In the genomic region with DNA sequence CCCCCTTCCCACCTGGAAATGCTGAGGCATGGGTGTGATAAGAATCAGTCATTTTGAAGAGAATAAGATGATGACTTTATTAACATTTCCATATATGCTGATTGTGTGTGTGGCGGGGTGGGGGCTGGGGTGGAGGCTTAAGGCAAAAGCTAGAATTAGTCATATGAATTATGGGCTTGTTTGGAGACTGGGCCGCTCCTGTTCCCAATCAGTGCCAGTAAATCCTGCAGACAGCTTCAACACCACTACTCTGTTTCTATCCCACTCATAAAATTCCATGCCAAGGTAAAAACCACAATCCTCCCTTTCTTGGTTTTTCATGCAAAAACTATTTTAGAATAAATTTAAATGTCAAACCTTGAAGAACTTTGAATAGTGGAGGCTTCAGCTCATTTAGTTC, we compare ENCODE assay signal across 12 cellular contexts. TPM values are rescaled to one million over a fixed set of nuclear protein-coding genes. Genes with fewer than 3 reads are reported as not detected.
DNase-seq lines count a peak whose midpoint lies in the region; FAIRE-seq and TF ChIP-seq lines count a peak whose summit lies in the region.
"Had no signal": no experiment of that assay in that cellular context is flagged by ENCODE, and none has a peak within 500 bp of the region (broad histone marks: within the 10 kb centered on the region; RNA-seq: fewer than 3 reads in every experiment).

No MANE protein-coding gene starts in this region.

- POLR2A ChIA-PET in HEK293 (lab: Yijun Ruan, JAX) = interaction anchor here (1.7 kb wide), 1 partner anchor 31 kb away, joined by 5 read pairs; no protein-coding TSS in a partner anchor

- DNase-seq in astrocyte of the cerebellum (ENCODE audit: low read depth) = peak; percentile 78
- DNase-seq in keratinocyte (ENCODE audit: low read depth, low spot score) = no peak
- peak; percentile 88 for DNase-seq in stromal cell of bone marrow (ENCODE audit: low read depth)
- DNase-seq in activated CD8-positive, alpha-beta memory T cell treated with anti-CD3 and anti-CD28 coated beads for 24 hours = no peak
- DNase-seq in SW480 (ENCODE audit: low spot score) = no peak
- no peak for DNase-seq in LoVo (ENCODE audit: low spot score)
- DNase-seq in effector CD4-positive, alpha-beta T cell = no peak
- DNase-seq: activated CD4-positive, alpha-beta T cell treated with anti-CD3 and anti-CD28 coated beads for 1 hour had no signal

- no peaks in the 10 kb centered on the region for H3K79me2 ChIP-seq in keratinocyte (ENCODE audit: control insufficient read depth, insufficient read depth, low read length)

- CTCF ChIA-PET in HEK293 (lab: Yijun Ruan, JAX) = interaction anchor here (0.6 to 0.7 kb wide), 2 partner anchors 248 to 1426 kb away, joined by 3 read pairs; no protein-coding TSS in a partner anchor

- H3K4me1 ChIP-seq in HEK293 (ENCODE audit: control insufficient read depth, insufficient read depth, low read length) (peaks cover 15% of the 10 kb centered on the region), keratinocyte (ENCODE audit: control insufficient read depth, extremely low read depth, insufficient read depth, low read length) (peaks cover 30% of the 10 kb centered on the region)

- no peak overlapping the region for H3K9ac ChIP-seq in keratinocyte (ENCODE audit: control insufficient read depth, extremely low read depth, insufficient read depth, low read length)
- H3K9ac ChIP-seq: KMS-11 had no signal

- TF ChIP-seq CTCF in HEK293 (tag by site-specific recombination; IDR thresholded peaks at IDR 0.05) (no peak), astrocyte of the cerebellum (IDR thresholded peaks at IDR 0.05; ENCODE audit: low read depth, low read length, missing control alignments) (no peak), keratinocyte (optimal IDR thresholded peaks at IDR 0.05 in 1 of 3, IDR thresholded peaks at IDR 0.05 in 1 of 3, conservative IDR thresholded peaks at IDR 0.05 in 1 of 3; ENCODE audit: extremely low read depth in 1 of 3, insufficient read depth in 2 of 3, low read length in 3 of 3) (no peak)

- H3K9me3 ChIP-seq in HEK293 (ENCODE audit: control insufficient read depth, insufficient read depth, low read depth, low read length) (no peaks in the 10 kb centered on the region), keratinocyte (ENCODE audit: control insufficient read depth, low read depth, low read length) (no peaks in the 10 kb centered on the region)
- H3K9me3 ChIP-seq: body of pancreas had no signal

- H3K4me3 ChIP-seq in HEK293 (ENCODE audit: low read depth, low read length) (no peak overlapping the region), astrocyte of the cerebellum (ENCODE audit: low read depth, low read length) (no peak overlapping the region), keratinocyte (ENCODE audit: control insufficient read depth in 2 of 3, extremely low read depth in 1 of 3, insufficient read depth in 2 of 3, low read depth in 1 of 3, low read length in 3 of 3) (no peak overlapping the region)
- H3K4me3 ChIP-seq: body of pancreas had no signal

- dilution Hi-C loops in keratinocyte (cut with MboI; ENCODE audit: extremely low pct_ligation_motif_present, low sequenced_read_pairs) = no loop called here

- H3K4me2 ChIP-seq in keratinocyte (ENCODE audit: control insufficient read depth, extremely low read depth, insufficient read depth, low read depth, low read length) = peak overlapping the region; percentile 44
- H3K4me2 ChIP-seq: KMS-11 had no signal

- H3K27ac ChIP-seq in HEK293 (ENCODE audit: extremely low read depth, low read depth, low read length) (no peak overlapping the region), keratinocyte (ENCODE audit: control insufficient read depth, insufficient read depth, low read length) (peak overlapping the region; percentile 33)
- H3K27ac ChIP-seq: body of pancreas, KMS-11 had no signal

- H3K36me3 ChIP-seq in HEK293 (ENCODE audit: control insufficient read depth in 2 of 2, insufficient read depth in 1 of 2, low read length in 2 of 2) = no peaks in the 10 kb centered on the region
- no peaks in the 10 kb centered on the region for H3K36me3 ChIP-seq in keratinocyte (ENCODE audit: control insufficient read depth in 2 of 2, extremely low read depth in 1 of 2, insufficient read depth in 2 of 2, low read length in 2 of 2)

- FAIRE-seq in keratinocyte (lab: Jason Lieb, UNC) = peak; percentile 17
- FAIRE-seq: G401.6 had no signal

- no peak overlapping the region for H2AFZ ChIP-seq in keratinocyte (ENCODE audit: control insufficient read depth, low read length)

- in situ Hi-C loops in astrocyte of the cerebellum (cut with HindIII; ENCODE audit: low sequenced_read_pairs) = no loop called here

- H4K20me1 ChIP-seq in keratinocyte (ENCODE audit: control insufficient read depth, extremely low read depth, insufficient read depth, low read length) = no peaks in the 10 kb centered on the region

- H3K27me3 ChIP-seq in keratinocyte (ENCODE audit: control insufficient read depth, extremely low read depth, insufficient read depth, low read length) = no peaks in the 10 kb centered on the region
- H3K27me3 ChIP-seq: body of pancreas had no signal

- no peaks in the 10 kb centered on the region for H3K9me1 ChIP-seq in keratinocyte (ENCODE audit: control insufficient read depth, extremely low read depth, insufficient read depth, low read length)

TF ChIP-seq in HEK293, 187 proteins besides CTCF, POLR2A, EP300 and RAD21:
- TF ChIP-seq GFI1B (tag by site-specific recombination; IDR thresholded peaks at IDR 0.05) (peak; percentile 15; the same call in 1 of the 2 replicates), SP7 (tag by site-specific recombination; IDR thresholded peaks at IDR 0.05) (peak; percentile 52), WT1 (tag by site-specific recombination; IDR thresholded peaks at IDR 0.05) (peak; percentile 34; the same call in 1 of the 2 replicates), ZNF266 (tag by site-specific recombination; IDR thresholded peaks at IDR 0.05; ENCODE audit: low read depth) (no peak), ZNF184 (tag by site-specific recombination; IDR thresholded peaks at IDR 0.05) (no peak)

RNA-seq across cellular contexts. Expression of a gene that starts 29.9 kb away (rescaled TPM):
- polyA plus RNA-seq in keratinocyte = 213 to 577 TPM (median 375 TPM) in 3 replicates
- polyA plus RNA-seq in keratinocyte (2011; ENCODE audit: low read depth) = 528 TPM
- 64.1 and 143 TPM in 2 replicates for polyA plus RNA-seq in keratinocyte (2011; cell fraction: cytosol; rRNA removed)
- 720 and 1,040 TPM in 2 replicates for polyA plus RNA-seq in keratinocyte (2011; cell fraction: nucleus; rRNA removed)
- 229 and 376 TPM in 2 replicates for polyA plus RNA-seq in keratinocyte (2012; ENCODE audit: low replicate concordance)
- 238 to 790 TPM (median 512 TPM) in 3 replicates for polyA minus RNA-seq in keratinocyte
- polyA minus RNA-seq in keratinocyte (2011; cell fraction: cytosol; rRNA and poly(A)+ RNA removed) = 139 TPM
- 1,093 and 1,815 TPM in 2 replicates for polyA minus RNA-seq in keratinocyte (2011; cell fraction: nucleus; rRNA and poly(A)+ RNA removed)

Comparison
In these comparisons a context has a peak if more than half of its experiments do, and no peak if none do; other contexts are left out.
1. DNase-seq: peak in astrocyte of the cerebellum (single experiment) and stromal cell of bone marrow (single experiment); none in keratinocyte (single experiment), activated CD8-positive, alpha-beta memory T cell treated with anti-CD3 and anti-CD28 coated beads for 24 hours (single experiment), SW480 (single experiment), LoVo (single experiment) and effector CD4-positive, alpha-beta T cell (single experiment).